ENCODE assay signal across 25 cellular contexts in genomic region chr4:14850374-14851097, GRCh38.
DNase-seq lines count a peak whose midpoint lies in the region; ATAC-seq and TF ChIP-seq lines count a peak whose summit lies in the region.
"Had no signal": no experiment of that assay in that cellular context is flagged by ENCODE, and none has a peak within 500 bp of the region (broad histone marks: within the 10 kb centered on the region; RNA-seq: fewer than 3 reads in every experiment).

No MANE protein-coding gene starts in this region.

- no peaks in the 10 kb centered on the region for H4K20me1 ChIP-seq in GM23338 (replicated peaks; ENCODE audit: insufficient read depth)

- no peak overlapping the region for H3K4me3 Mint-ChIP-seq in activated T-helper 2 cell treated with anti-CD3 and anti-CD28 coated beads, Interferon-gamma antibody, Interleukin-2, Interleukin-4, amounts not matched to agents 10 μg/mL and 5 μg/mL and 100 μg/mL, durations not matched to agents 14 hours and 24 hours and 36 hours (ENCODE audit: low read depth)
- H3K4me3 Mint-ChIP-seq in naive thymus-derived CD4-positive, alpha-beta T cell = no peak overlapping the region
- H3K4me3 Mint-ChIP-seq in GM23338 = no peak overlapping the region
- H3K4me3 Mint-ChIP-seq: activated CD8-positive, alpha-beta T cell treated with anti-CD3 and anti-CD28 coated beads, Interleukin-2, amount 10 ng/mL, durations not matched to agents 7 days and 5 days had no signal

- no peak overlapping the region for H3K4me3 ChIP-seq in naive thymus-derived CD4-positive, alpha-beta T cell (ENCODE audit: low read length)
- no peak overlapping the region for H3K4me3 ChIP-seq in GM23338
- H3K4me3 ChIP-seq: SJSA1, thoracic aorta had no signal

- H3K79me2 ChIP-seq in GM23338 (replicated peaks; ENCODE audit: insufficient read depth) = no peaks in the 10 kb centered on the region

- TF ChIP-seq CTCF in GM23338 (conservative IDR thresholded peaks at IDR 0.05; ENCODE audit: low read depth in 2 of 2) = no peak

- peaks cover 11% of the 10 kb centered on the region for H3K9me3 Mint-ChIP-seq in activated T-helper 2 cell treated with anti-CD3 and anti-CD28 coated beads, Interferon-gamma antibody, Interleukin-2, Interleukin-4, amounts not matched to agents 10 μg/mL and 5 μg/mL and 100 μg/mL, durations not matched to agents 14 hours and 24 hours and 36 hours
- H3K9me3 Mint-ChIP-seq in naive thymus-derived CD4-positive, alpha-beta T cell = peaks cover 0 to 9% (median 0%) of the 10 kb centered on the region in 11 donors
- peaks cover 13% of the 10 kb centered on the region for H3K9me3 Mint-ChIP-seq in GM23338

- no peak overlapping the region for H2AFZ ChIP-seq in GM23338

- POLR2A ChIA-PET in naive thymus-derived CD4-positive, alpha-beta T cell (lab: Charles Lee) = no interaction called here

- H3K27ac Mint-ChIP-seq in activated T-helper 2 cell treated with anti-CD3 and anti-CD28 coated beads, Interferon-gamma antibody, Interleukin-2, Interleukin-4, amounts not matched to agents 10 μg/mL and 5 μg/mL and 100 μg/mL, durations not matched to agents 14 hours and 24 hours and 36 hours = peak overlapping the region; percentile 13
- peak overlapping the region in 1 of 9 donors; percentile 47 for H3K27ac Mint-ChIP-seq in naive thymus-derived CD4-positive, alpha-beta T cell
- no peak overlapping the region for H3K27ac Mint-ChIP-seq in GM23338
- H3K27ac Mint-ChIP-seq: activated CD8-positive, alpha-beta T cell treated with anti-CD3 and anti-CD28 coated beads, Interleukin-2, amount 10 ng/mL, durations not matched to agents 7 days and 5 days had no signal

- no peaks in the 10 kb centered on the region for H3K27me3 Mint-ChIP-seq in activated T-helper 2 cell treated with anti-CD3 and anti-CD28 coated beads, Interferon-gamma antibody, Interleukin-2, Interleukin-4, amounts not matched to agents 10 μg/mL and 5 μg/mL and 100 μg/mL, durations not matched to agents 14 hours and 24 hours and 36 hours (ENCODE audit: low read depth)
- H3K27me3 Mint-ChIP-seq in naive thymus-derived CD4-positive, alpha-beta T cell = peaks cover 0 to 26% (median 14%) of the 10 kb centered on the region in 5 donors
- H3K27me3 Mint-ChIP-seq in GM23338 (ENCODE audit: insufficient read depth, low read depth, poor library complexity) = peaks cover 3% of the 10 kb centered on the region

- H3K9me2 ChIP-seq in GM23338 (ENCODE audit: insufficient read depth) = peaks cover 23% of the 10 kb centered on the region

- DNase-seq in Kasumi-1 (lab: John Stamatoyannopoulos, UW) (peak; percentile 54 to 55), NOMO-1 treated with DMSO at 0.1 percent for 48 hours (lab: John Stamatoyannopoulos, UW; ENCODE audit: unreplicated experiment) (peak; percentile 53), 8988T (no peak), GM23338 (ENCODE audit: low spot score) (no peak)
- no peak for DNase-seq in activated T-helper 2 cell treated with anti-CD3 and anti-CD28 coated beads, Interferon-gamma antibody, Interleukin-2, Interleukin-4, amounts not matched to agents 10 μg/mL and 5 μg/mL and 100 μg/mL, durations not matched to agents 14 hours and 24 hours and 36 hours (ENCODE audit: low spot score)
- DNase-seq in naive thymus-derived CD4-positive, alpha-beta T cell = no peak
- DNase-seq: activated CD8-positive, alpha-beta T cell treated with anti-CD3 and anti-CD28 coated beads, Interleukin-2, amount 10 ng/mL, durations not matched to agents 7 days and 5 days; activated naive CD4-positive, alpha-beta T cell treated with anti-CD3 and anti-CD28 coated beads, Interleukin-2, amount 50 U/mL, for 16 hours; activated T-cell treated with anti-CD3 and anti-CD28 coated beads, Interleukin-2, amount 50 U/mL, for 1 hour; aorta; caudate nucleus; COR-L47; DND-41; hippocampal formation; KG1; NCI-H1048; NCI-H187 treated with DMSO at 0.1 percent for 48 hours; NCI-H774; retina; stimulated activated CD4-positive, alpha-beta T cell treated with anti-CD3 and anti-CD28 coated beads, Interleukin-2, amount 100 ng/mL, for 48 hours; stimulated activated naive CD4-positive, alpha-beta T cell had no signal

- ATAC-seq in naive thymus-derived CD4-positive, alpha-beta T cell = peak; percentile 27
- no peak for ATAC-seq in GM18861 (IDR thresholded peaks at IDR 0.05; ENCODE audit: unreplicated experiment)
- no peak for ATAC-seq in GM23338
- ATAC-seq: activated CD8-positive, alpha-beta T cell treated with anti-CD3 and anti-CD28 coated beads, Interleukin-2, amount 10 ng/mL, durations not matched to agents 7 days and 5 days had no signal

- H3F3A ChIP-seq in GM23338 (replicated peaks; ENCODE audit: low read depth) = no peaks in the 10 kb centered on the region

- H3K27me3 ChIP-seq in naive thymus-derived CD4-positive, alpha-beta T cell (ENCODE audit: control insufficient read depth in 2 of 2, insufficient read depth in 2 of 2, low read length in 2 of 2) = no peaks in the 10 kb centered on the region
- H3K27me3 ChIP-seq in GM23338 (ENCODE audit: insufficient read depth) = no peaks in the 10 kb centered on the region
- H3K27me3 ChIP-seq: SJSA1 had no signal

- H3K27ac ChIP-seq in naive thymus-derived CD4-positive, alpha-beta T cell (ENCODE audit: low read depth, low read length) = no peak overlapping the region
- H3K27ac ChIP-seq in GM23338 (ENCODE audit: low read depth) = no peak overlapping the region
- H3K27ac ChIP-seq: SJSA1, thoracic aorta, VCaP had no signal

- H3K4me2 ChIP-seq in GM23338 = no peak overlapping the region

- intact Hi-C loops in activated T-helper 2 cell treated with anti-CD3 and anti-CD28 coated beads, Interferon-gamma antibody, Interleukin-2, Interleukin-4, amounts not matched to agents 10 μg/mL and 5 μg/mL and 100 μg/mL, durations not matched to agents 14 hours and 24 hours and 36 hours (cut with micrococcal nuclease) = loop anchor here (10.0 kb wide), 1 partner anchor 524 kb away; no protein-coding TSS in a partner anchor
- intact Hi-C loops in naive thymus-derived CD4-positive, alpha-beta T cell (cut with micrococcal nuclease) = no loop called here

- H3K4me1 ChIP-seq in naive thymus-derived CD4-positive, alpha-beta T cell (ENCODE audit: control insufficient read depth in 2 of 2, insufficient read depth in 2 of 2, low read length in 2 of 2) = no peaks in the 10 kb centered on the region
- H3K4me1 ChIP-seq in GM23338 (ENCODE audit: insufficient read depth) = peaks cover 11% of the 10 kb centered on the region; the same call in 1 of the 2 replicates
- H3K4me1 ChIP-seq: SJSA1 had no signal

- H3K36me3 Mint-ChIP-seq in activated T-helper 2 cell treated with anti-CD3 and anti-CD28 coated beads, Interferon-gamma antibody, Interleukin-2, Interleukin-4, amounts not matched to agents 10 μg/mL and 5 μg/mL and 100 μg/mL, durations not matched to agents 14 hours and 24 hours and 36 hours (ENCODE audit: low read depth) = peaks cover 2% of the 10 kb centered on the region
- H3K36me3 Mint-ChIP-seq in naive thymus-derived CD4-positive, alpha-beta T cell = peaks cover 0 to 4% (median 0%) of the 10 kb centered on the region in 5 donors
- peaks cover 14% of the 10 kb centered on the region for H3K36me3 Mint-ChIP-seq in GM23338 (ENCODE audit: low read depth)

- peaks cover 16% of the 10 kb centered on the region for H3K4me1 Mint-ChIP-seq in activated T-helper 2 cell treated with anti-CD3 and anti-CD28 coated beads, Interferon-gamma antibody, Interleukin-2, Interleukin-4, amounts not matched to agents 10 μg/mL and 5 μg/mL and 100 μg/mL, durations not matched to agents 14 hours and 24 hours and 36 hours (ENCODE audit: low read depth)
- H3K4me1 Mint-ChIP-seq in naive thymus-derived CD4-positive, alpha-beta T cell = peaks cover 0 to 8% (median 0%) of the 10 kb centered on the region in 7 donors
- peaks cover 20% of the 10 kb centered on the region; the same call in 2 of the 3 replicates for H3K4me1 Mint-ChIP-seq in GM23338

- H3K9me3 ChIP-seq in naive thymus-derived CD4-positive, alpha-beta T cell (ENCODE audit: control insufficient read depth in 2 of 3, low read length in 3 of 3) = no peaks in the 10 kb centered on the region
- H3K9me3 ChIP-seq: SJSA1, thoracic aorta had no signal

- CTCF ChIA-PET in naive thymus-derived CD4-positive, alpha-beta T cell (lab: Charles Lee) = no interaction called here

- no peaks in the 10 kb centered on the region for H3K36me3 ChIP-seq in naive thymus-derived CD4-positive, alpha-beta T cell (ENCODE audit: control insufficient read depth in 2 of 3, insufficient read depth in 3 of 3, low read length in 3 of 3)
- peaks cover 3% of the 10 kb centered on the region; the same call in 1 of the 2 replicates for H3K36me3 ChIP-seq in GM23338 (ENCODE audit: insufficient read depth)
- H3K36me3 ChIP-seq: SJSA1, thoracic aorta had no signal

TF ChIP-seq in GM23338, 12 proteins besides CTCF, POLR2A, EP300 and RAD21:
- TF ChIP-seq REST (IDR thresholded peaks at IDR 0.05; ENCODE audit: unreplicated experiment) = no peak
TF ChIP-seq in GM23338: peak in this region for 0.

Comparison
In these comparisons a context has a peak if more than half of its experiments do, and no peak if none do; other contexts are left out.
1. DNase-seq: peak in Kasumi-1 (2 of 2) and NOMO-1 treated with DMSO at 0.1 percent for 48 hours (single experiment); none in activated T-helper 2 cell treated with anti-CD3 and anti-CD28 coated beads, Interferon-gamma antibody, Interleukin-2, Interleukin-4, amounts not matched to agents 10 μg/mL and 5 μg/mL and 100 μg/mL, durations not matched to agents 14 hours and 24 hours and 36 hours (single experiment), naive thymus-derived CD4-positive, alpha-beta T cell (0 of 9), 8988T (single experiment) and GM23338 (single experiment).